Comparison of ENCODE assay signal across 9 cellular contexts in genomic region chr6:33272358-33273128, GRCh38. TPM values are rescaled to one million over a fixed set of nuclear protein-coding genes. Genes with fewer than 3 reads are reported as not detected.
DNase-seq lines count a peak whose midpoint lies in the region; ATAC-seq, FAIRE-seq and TF ChIP-seq lines count a peak whose summit lies in the region.
"Had no signal": no experiment of that assay in that cellular context is flagged by ENCODE, and none has a peak within 500 bp of the region (broad histone marks: within the 10 kb centered on the region; RNA-seq: fewer than 3 reads in every experiment).

No MANE protein-coding gene starts in this region.

- no peaks in the 10 kb centered on the region for H3K9me3 ChIP-seq in HCT116 (ENCODE audit: control insufficient read depth in 1 of 2, insufficient read depth in 1 of 2, low read depth in 1 of 2, low read length in 2 of 2)
- H3K9me3 ChIP-seq in hepatocyte (ENCODE audit: low read depth): no peaks in the 10 kb centered on the region
- no peaks in the 10 kb centered on the region for H3K9me3 ChIP-seq in small intestine (ENCODE audit: control insufficient read depth, low read depth)

- no peak for TF ChIP-seq CTCF in HCT116 (IDR thresholded peaks at IDR 0.05 in 2 of 3, conservative IDR thresholded peaks at IDR 0.05 in 1 of 3; ENCODE audit: borderline replicate concordance in 1 of 3, insufficient read depth in 1 of 3, low read depth in 2 of 3, low read length in 2 of 3)
- no peak for TF ChIP-seq CTCF in hepatocyte (IDR thresholded peaks at IDR 0.05; ENCODE audit: poor library complexity)

- TF ChIP-seq RAD21 in HCT116 (IDR thresholded peaks at IDR 0.05; ENCODE audit: low read depth): no peak

- peak overlapping the region; percentile 92 for H3K4me3 Mint-ChIP-seq in activated CD4-positive, alpha-beta memory T cell treated with anti-CD3 and anti-CD28 coated beads, Interleukin-2, amount 10 ng/mL, durations not matched to agents 7 days and 5 days

- H4K20me1 ChIP-seq in HCT116 (ENCODE audit: insufficient read depth): peaks cover 22% of the 10 kb centered on the region
- H4K20me1 ChIP-seq in hepatocyte (ENCODE audit: insufficient read depth, poor library complexity, severe bottlenecking): peaks cover 29% of the 10 kb centered on the region

- H3K4me3 ChIP-seq in HCT116 (replicated peaks in 1 of 2; ENCODE audit: low read depth in 1 of 2, low read length in 2 of 2): peak overlapping the region; percentile 75 to 99
- peak overlapping the region; percentile 73 for H3K4me3 ChIP-seq in hepatocyte
- H3K4me3 ChIP-seq in small intestine (ENCODE audit: low read depth in 1 of 2, low read length in 2 of 2): peak overlapping the region; percentile 60 to 64

- peak overlapping the region; percentile 82 for H3K27ac ChIP-seq in HCT116 (ENCODE audit: low read depth, low read length)
- peak overlapping the region; percentile 86 for H3K27ac ChIP-seq in hepatocyte
- peak overlapping the region; percentile 66 to 88 for H3K27ac ChIP-seq in small intestine (ENCODE audit: low read depth in 1 of 2, low read length in 1 of 2)

- POLR2A ChIA-PET in HCT116 (lab: Charles Lee): interaction anchor here (0.8 to 2.2 kb wide), 8 partner anchors 11 to 301 kb away, joined by 3 to 24 read pairs (median 10); partner anchors contain the start of genes PFDN6, RXRB, SLC39A7 and WDR46
- POLR2A ChIA-PET in activated CD4-positive, alpha-beta memory T cell treated with anti-CD3 and anti-CD28 coated beads, Interleukin-2, amount 10 ng/mL, durations not matched to agents 7 days and 5 days (lab: Charles Lee): interaction anchor here (0.7 to 4.2 kb wide), 30 partner anchors 9 to 1082 kb away, joined by 3 to 76 read pairs (median 6); partner anchors contain the start of genes BAK1, BRD2, CUTA and PFDN6

- peaks cover 63% of the 10 kb centered on the region for H3K79me2 ChIP-seq in HCT116 (ENCODE audit: insufficient read depth, low read length)
- H3K79me2 ChIP-seq in hepatocyte: peaks cover 52% of the 10 kb centered on the region

- peaks cover 65% of the 10 kb centered on the region for H3K4me1 Mint-ChIP-seq in activated CD4-positive, alpha-beta memory T cell treated with anti-CD3 and anti-CD28 coated beads, Interleukin-2, amount 10 ng/mL, durations not matched to agents 7 days and 5 days

- H3K36me3 ChIP-seq in HCT116 (ENCODE audit: control insufficient read depth in 1 of 2, insufficient read depth in 2 of 2, low read length in 2 of 2) (peaks cover 28 to 54% of the 10 kb centered on the region in 2 experiments), hepatocyte (replicated peaks; ENCODE audit: insufficient read depth, low read depth) (peaks cover 4% of the 10 kb centered on the region), small intestine (ENCODE audit: control insufficient read depth in 2 of 2, insufficient read depth in 2 of 2, low read length in 2 of 2) (peaks cover 5 to 6% of the 10 kb centered on the region in 2 donors)

- H3K4me2 ChIP-seq in HCT116 (ENCODE audit: low read length) (peak overlapping the region; percentile 86), hepatocyte (peak overlapping the region; percentile 91)

- ATAC-seq in HCT116 (peak; percentile 0; the same call in 1 of the 2 replicates), GM21529 (IDR thresholded peaks at IDR 0.05; ENCODE audit: unreplicated experiment) (no peak), GM21526 (IDR thresholded peaks at IDR 0.05; ENCODE audit: low FRiP score, unreplicated experiment) (no peak)

- no peaks in the 10 kb centered on the region for H3K27me3 ChIP-seq in HCT116 (ENCODE audit: insufficient read depth, low read length)
- no peaks in the 10 kb centered on the region for H3K27me3 ChIP-seq in hepatocyte
- no peaks in the 10 kb centered on the region for H3K27me3 ChIP-seq in small intestine (ENCODE audit: control insufficient read depth in 2 of 2, insufficient read depth in 2 of 2, low read length in 2 of 2)

- intact Hi-C loops in HCT116 (cut with micrococcal nuclease): no loop called here

- CTCF ChIA-PET in HCT116 (lab: Charles Lee): interaction anchor here (1.2 to 1.3 kb wide), 2 partner anchors 11 to 17 kb away, joined by 4 to 5 read pairs; no protein-coding TSS in a partner anchor
- CTCF ChIA-PET in activated CD4-positive, alpha-beta memory T cell treated with anti-CD3 and anti-CD28 coated beads, Interleukin-2, amount 10 ng/mL, durations not matched to agents 7 days and 5 days (lab: Charles Lee): interaction anchor here (1.3 to 2.2 kb wide), 7 partner anchors 17 to 301 kb away, joined by 3 to 27 read pairs (median 6); partner anchors contain the start of genes HSD17B8, PFDN6, RING1 and WDR46

- H2AFZ ChIP-seq in HCT116 (ENCODE audit: low read depth, low read length, poor library complexity, severe bottlenecking) (no peak overlapping the region), hepatocyte (no peak overlapping the region)

- no peak for DNase-seq in HCT116 (ENCODE audit: low read depth, low spot score)
- DNase-seq in activated CD4-positive, alpha-beta memory T cell treated with anti-CD3 and anti-CD28 coated beads, Interleukin-2, amount 10 ng/mL, durations not matched to agents 7 days and 5 days: no peak
- DNase-seq in hepatocyte (ENCODE audit: low spot score): no peak
- DNase-seq in small intestine: no peak
- DNase-seq in SIG-M5 treated with dmso at 0.1 percent for 504 hours (lab: John Stamatoyannopoulos, UW; ENCODE audit: unreplicated experiment): no peak
- no peak for DNase-seq in OCI-M1 (lab: John Stamatoyannopoulos, UW)

- TSS peak; percentile 65 for BruUV-seq in HCT116 (replicated peaks; lab: Mats Ljungman, UMichigan)

- H3K9ac ChIP-seq in HCT116 (ENCODE audit: low read length): peak overlapping the region; percentile 98

- WGBS in hepatocyte (ENCODE audit: low lambda C conversion rate, missing lambda C conversion rate): 10% methylated on average over 15 of the region's 15 CpGs
- 3 to 8% (median 6%) methylated on average over 15 of the region's 15 CpGs for WGBS in small intestine, 3 donors

- no peak for TF ChIP-seq POLR2A in HCT116 (IDR thresholded peaks at IDR 0.05; ENCODE audit: borderline replicate concordance, extremely low read depth, insufficient read depth, insufficient read length)

- peak overlapping the region; percentile 99 for H3K27ac Mint-ChIP-seq in activated CD4-positive, alpha-beta memory T cell treated with anti-CD3 and anti-CD28 coated beads, Interleukin-2, amount 10 ng/mL, durations not matched to agents 7 days and 5 days

- H3K4me1 ChIP-seq in HCT116 (ENCODE audit: control insufficient read depth in 1 of 2, insufficient read depth in 2 of 2, low read length in 2 of 2) (peaks cover 33 to 56% of the 10 kb centered on the region in 2 experiments), hepatocyte (ENCODE audit: insufficient read depth) (peaks cover 47% of the 10 kb centered on the region), small intestine (ENCODE audit: control insufficient read depth in 2 of 2, insufficient read depth in 1 of 2, low read depth in 1 of 2, low read length in 1 of 2) (peaks cover 0 to 2% of the 10 kb centered on the region in 2 donors)

- no peaks in the 10 kb centered on the region for H3K9me3 Mint-ChIP-seq in activated CD4-positive, alpha-beta memory T cell treated with anti-CD3 and anti-CD28 coated beads, Interleukin-2, amount 10 ng/mL, durations not matched to agents 7 days and 5 days

- no peak for FAIRE-seq in small intestine (lab: Jason Lieb, UNC)
- FAIRE-seq: colon had no signal

- RAD21 ChIA-PET in HCT116 (lab: Charles Lee; ENCODE audit: low non-redundant PET in 1 of 2, low total read pairs in 2 of 2, uncharacterized antibody in 2 of 2, unreplicated experiment in 2 of 2): no interaction called here

- peaks cover 84% of the 10 kb centered on the region for H3K36me3 Mint-ChIP-seq in activated CD4-positive, alpha-beta memory T cell treated with anti-CD3 and anti-CD28 coated beads, Interleukin-2, amount 10 ng/mL, durations not matched to agents 7 days and 5 days (ENCODE audit: low read depth)

- no peaks in the 10 kb centered on the region for H3K9me2 ChIP-seq in HCT116 (ENCODE audit: insufficient read depth)
- no peaks in the 10 kb centered on the region for H3K9me2 ChIP-seq in hepatocyte (replicated peaks; ENCODE audit: insufficient read depth)

- H3K27me3 Mint-ChIP-seq in activated CD4-positive, alpha-beta memory T cell treated with anti-CD3 and anti-CD28 coated beads, Interleukin-2, amount 10 ng/mL, durations not matched to agents 7 days and 5 days: no peaks in the 10 kb centered on the region

RNA-seq across cellular contexts. Expression of gene RPS18, which starts 0.7 kb away (rescaled TPM):
- total RNA-seq in HCT116 (2021; ENCODE audit: unreplicated experiment) (4,062 TPM), hepatocyte (3,293 and 3,728 TPM in 2 replicates)
- polyA plus RNA-seq in HCT116 (2012): 10,667 and 12,933 TPM in 2 replicates
- 1,000 to 10,000 TPM; 2,403 to 2,442 TPM for total RNA-seq in activated CD4-positive, alpha-beta memory T cell treated with anti-CD3 and anti-CD28 coated beads, Interleukin-2, amount 10 ng/mL, durations not matched to agents 7 days and 5 days
- polyA plus RNA-seq in hepatocyte (1,497 and 1,517 TPM in 2 replicates), small intestine (1,000 to 10,000 TPM; 2,947 to 6,778 (median 5,180) TPM)

RNA-seq across cellular contexts. Expression of gene VPS52, which starts 0.9 kb away (rescaled TPM):
- total RNA-seq in HCT116 (2021; ENCODE audit: unreplicated experiment) (58.2 TPM), hepatocyte (28.8 and 43.2 TPM in 2 replicates)
- polyA plus RNA-seq in HCT116 (2012): 46.5 and 55.7 TPM in 2 replicates
- total RNA-seq in activated CD4-positive, alpha-beta memory T cell treated with anti-CD3 and anti-CD28 coated beads, Interleukin-2, amount 10 ng/mL, durations not matched to agents 7 days and 5 days: 10 to 100 TPM; 53.1 to 59.7 TPM
- polyA plus RNA-seq in hepatocyte (42.5 and 48.3 TPM in 2 replicates), small intestine (10 to 100 TPM; 23.8 to 54.3 (median 41.7) TPM)

RNA-seq across cellular contexts. Expression of gene B3GALT4, which starts 4.4 kb away (rescaled TPM):
- 1.9 TPM for total RNA-seq in HCT116 (2021; ENCODE audit: unreplicated experiment)
- 0.52 and 1.3 TPM in 2 replicates for polyA plus RNA-seq in HCT116 (2012)
- total RNA-seq in activated CD4-positive, alpha-beta memory T cell treated with anti-CD3 and anti-CD28 coated beads, Interleukin-2, amount 10 ng/mL, durations not matched to agents 7 days and 5 days: 10 to 100 TPM; 25.2 to 26.5 TPM
- 2.0 and 5.2 TPM in 2 replicates for total RNA-seq in hepatocyte
- 5.7 and 8.1 TPM in 2 replicates for polyA plus RNA-seq in hepatocyte
- polyA plus RNA-seq in small intestine: 10 to 100 TPM; 10.8 to 15.4 (median 14.5) TPM

RNA-seq across cellular contexts. Expression of gene WDR46, which starts 16.5 kb away (rescaled TPM):
- total RNA-seq in HCT116 (2021; ENCODE audit: unreplicated experiment): 90.6 TPM
- polyA plus RNA-seq in HCT116 (2012): 60.4 and 68.7 TPM in 2 replicates
- 10 to 100 TPM; 37.5 to 41.7 TPM for total RNA-seq in activated CD4-positive, alpha-beta memory T cell treated with anti-CD3 and anti-CD28 coated beads, Interleukin-2, amount 10 ng/mL, durations not matched to agents 7 days and 5 days
- 46.6 and 51.1 TPM in 2 replicates for total RNA-seq in hepatocyte
- 70.1 and 84.2 TPM in 2 replicates for polyA plus RNA-seq in hepatocyte
- 10 to 100 TPM; 39.4 to 60.5 (median 47.5) TPM for polyA plus RNA-seq in small intestine

RNA-seq across cellular contexts. Expression of gene PFDN6, which starts 16.9 kb away (rescaled TPM):
- total RNA-seq in HCT116 (2021; ENCODE audit: unreplicated experiment): 90.5 TPM
- polyA plus RNA-seq in HCT116 (2012): 60.4 and 84.0 TPM in 2 replicates
- total RNA-seq in activated CD4-positive, alpha-beta memory T cell treated with anti-CD3 and anti-CD28 coated beads, Interleukin-2, amount 10 ng/mL, durations not matched to agents 7 days and 5 days: 10 to 100 TPM; 63.5 to 65.0 TPM
- 43.9 and 52.7 TPM in 2 replicates for total RNA-seq in hepatocyte
- 19.5 and 27.2 TPM in 2 replicates for polyA plus RNA-seq in hepatocyte
- polyA plus RNA-seq in small intestine: 100 to 1,000 TPM; 129 to 183 (median 164) TPM
